In genomic region chr11:45158891-45159605, GRCh38 we compare ENCODE assay signal across 17 cellular contexts. TPM values are rescaled to one million over a fixed set of nuclear protein-coding genes. Genes with fewer than 3 reads are reported as not detected.
DNase-seq lines count a peak whose midpoint lies in the region; ATAC-seq and TF ChIP-seq lines count a peak whose summit lies in the region.
"Had no signal": no experiment of that assay in that cellular context is flagged by ENCODE, and none has a peak within 500 bp of the region (broad histone marks: within the 10 kb centered on the region; RNA-seq: fewer than 3 reads in every experiment).

No MANE protein-coding gene starts in this region.

- H3K27ac ChIP-seq in esophagus muscularis mucosa (replicated peaks in 1 of 4) (peak overlapping the region; percentile 79 to 84 (median 82)), muscle layer of duodenum (ENCODE audit: low read length) (peak overlapping the region; percentile 45), suprapubic skin (peak overlapping the region; percentile 30)
- H3K27ac ChIP-seq: colonic mucosa had no signal

- H3K79me2 ChIP-seq in Loucy (ENCODE audit: insufficient read depth, low read length) = peaks cover 85% of the 10 kb centered on the region

- H3F3A ChIP-seq in Loucy (ENCODE audit: low read depth) = no peaks in the 10 kb centered on the region

- H2AFZ ChIP-seq in Loucy (ENCODE audit: low read length) = no peak overlapping the region
- H2AFZ ChIP-seq: GM23338 had no signal

- ATAC-seq in GM21390 (IDR thresholded peaks at IDR 0.05; ENCODE audit: unreplicated experiment) = no peak
- ATAC-seq in HG02885 (IDR thresholded peaks at IDR 0.05; ENCODE audit: poor library complexity, unreplicated experiment) = no peak
- ATAC-seq in HG02852 (IDR thresholded peaks at IDR 0.05; ENCODE audit: unreplicated experiment) = no peak
- ATAC-seq: activated CD8-positive, alpha-beta T cell treated with anti-CD3 and anti-CD28 coated beads, Interleukin-2, amount 10 ng/mL, durations not matched to agents 7 days and 5 days had no signal

- 28% methylated on average over 10 of the region's 13 CpGs for WGBS in esophagus muscularis mucosa
- WGBS in suprapubic skin = 59% methylated on average over 12 of the region's 13 CpGs

- intact Hi-C loops in esophagus muscularis mucosa (cut with DNase I) = no loop called here

- no peak for DNase-seq in esophagus muscularis mucosa (ENCODE audit: extremely low spot score)
- peak; percentile 59 to 66 for DNase-seq in suprapubic skin (ENCODE audit: low spot score in 2 of 2)
- DNase-seq in superior temporal gyrus (ENCODE audit: extremely low spot score) = no peak
- DNase-seq: activated CD8-positive, alpha-beta T cell treated with anti-CD3 and anti-CD28 coated beads, Interleukin-2, amount 10 ng/mL, durations not matched to agents 7 days and 5 days; colonic mucosa; kidney glomerular epithelial cell; MG63; NCI-H2081; stimulated activated CD4-positive, alpha-beta T cell treated with anti-CD3 and anti-CD28 coated beads, Interleukin-2, amount 100 ng/mL, for 24 hours; testis had no signal

- no peaks in the 10 kb centered on the region for H3K9me2 ChIP-seq in Loucy (replicated peaks; ENCODE audit: low read depth, low read length)

- no peak for TF ChIP-seq EP300 in esophagus muscularis mucosa (IDR thresholded peaks at IDR 0.05)
- TF ChIP-seq EP300 in suprapubic skin (IDR thresholded peaks at IDR 0.05) = no peak

- H3K4me2 ChIP-seq in Loucy (ENCODE audit: low read depth, low read length, poor library complexity, severe bottlenecking) = no peak overlapping the region
- H3K4me2 ChIP-seq: GM23338 had no signal

- no peaks in the 10 kb centered on the region for H3K36me3 ChIP-seq in Loucy (ENCODE audit: insufficient read depth, low read length)
- H3K36me3 ChIP-seq in esophagus muscularis mucosa = no peaks in the 10 kb centered on the region
- no peaks in the 10 kb centered on the region for H3K36me3 ChIP-seq in muscle layer of duodenum (ENCODE audit: control insufficient read depth in 1 of 2, insufficient read depth in 2 of 2, low read length in 2 of 2)
- no peaks in the 10 kb centered on the region for H3K36me3 ChIP-seq in suprapubic skin
- H3K36me3 ChIP-seq: colonic mucosa, MG63 had no signal

- H3K4me1 ChIP-seq in Loucy (ENCODE audit: insufficient read depth, low read length, poor library complexity, severe bottlenecking) = peaks cover 28% of the 10 kb centered on the region
- peaks cover 64 to 98% (median 96%) of the 10 kb centered on the region in 4 donors for H3K4me1 ChIP-seq in esophagus muscularis mucosa
- peaks cover 24 to 49% of the 10 kb centered on the region in 2 donors for H3K4me1 ChIP-seq in muscle layer of duodenum (ENCODE audit: control insufficient read depth in 1 of 2, insufficient read depth in 2 of 2, low read length in 2 of 2)
- H3K4me1 ChIP-seq in suprapubic skin = peaks cover 61% of the 10 kb centered on the region
- H3K4me1 ChIP-seq: colonic mucosa had no signal

- H3K27me3 ChIP-seq in Loucy (ENCODE audit: insufficient read depth, low read length, poor library complexity, severe bottlenecking) (no peaks in the 10 kb centered on the region), esophagus muscularis mucosa (no peaks in the 10 kb centered on the region), muscle layer of duodenum (ENCODE audit: low read depth, low read length) (no peaks in the 10 kb centered on the region), suprapubic skin (no peaks in the 10 kb centered on the region)
- H3K27me3 ChIP-seq: colonic mucosa, MG63, testis had no signal

- H3K9me3 ChIP-seq in Loucy (ENCODE audit: insufficient read depth, low read depth, low read length) (no peaks in the 10 kb centered on the region), esophagus muscularis mucosa (no peaks in the 10 kb centered on the region), muscle layer of duodenum (ENCODE audit: control insufficient read depth in 1 of 2, low read length in 2 of 2) (no peaks in the 10 kb centered on the region), suprapubic skin (no peaks in the 10 kb centered on the region)
- H3K9me3 ChIP-seq: Caco-2, colonic mucosa, MG63, testis had no signal

- H4K20me1 ChIP-seq in Loucy (ENCODE audit: insufficient read depth, low read length, poor library complexity, severe bottlenecking) = peaks cover 11% of the 10 kb centered on the region

- H3K9ac ChIP-seq in Loucy (ENCODE audit: low read depth, low read length, poor library complexity, severe bottlenecking) = peak overlapping the region; percentile 42

- TF ChIP-seq POLR2A in esophagus muscularis mucosa (IDR thresholded peaks at IDR 0.05; ENCODE audit: low read depth) = no peak
- TF ChIP-seq POLR2A in suprapubic skin (IDR thresholded peaks at IDR 0.05) = no peak

- TF ChIP-seq CTCF in Loucy (conservative IDR thresholded peaks at IDR 0.05; ENCODE audit: low read length) (no peak), esophagus muscularis mucosa (IDR thresholded peaks at IDR 0.05) (no peak), suprapubic skin (IDR thresholded peaks at IDR 0.05) (no peak)

- H3K4me3 ChIP-seq in Loucy (ENCODE audit: low read length, poor library complexity, severe bottlenecking) (no peak overlapping the region), esophagus muscularis mucosa (no peak overlapping the region), muscle layer of duodenum (ENCODE audit: low read depth in 1 of 2, low read length in 2 of 2) (no peak overlapping the region), suprapubic skin (no peak overlapping the region)
- H3K4me3 ChIP-seq: colonic mucosa, GM23338, MG63, testis had no signal

RNA-seq across cellular contexts. Expression of gene PRDM11, which starts 12.6 kb away (rescaled TPM):
- total RNA-seq in esophagus muscularis mucosa (10 to 100 TPM; 29.5 to 43.2 (median 33.5) TPM), suprapubic skin (10 to 100 TPM in 3 of 4 donors, 1 to 10 TPM in 1; 9.1 to 11.9 (median 11.0) TPM)

Comparison
In these comparisons a context has a peak if more than half of its experiments do, and no peak if none do; other contexts are left out.
1. DNase-seq: peak in suprapubic skin (2 of 2); none in esophagus muscularis mucosa (single experiment) and superior temporal gyrus (single experiment).
2. H3K27ac ChIP-seq: peak in every context shown above with its lines; median percentile 82 in esophagus muscularis mucosa; 45 in muscle layer of duodenum; 30 in suprapubic skin.